In the genomic region with DNA sequence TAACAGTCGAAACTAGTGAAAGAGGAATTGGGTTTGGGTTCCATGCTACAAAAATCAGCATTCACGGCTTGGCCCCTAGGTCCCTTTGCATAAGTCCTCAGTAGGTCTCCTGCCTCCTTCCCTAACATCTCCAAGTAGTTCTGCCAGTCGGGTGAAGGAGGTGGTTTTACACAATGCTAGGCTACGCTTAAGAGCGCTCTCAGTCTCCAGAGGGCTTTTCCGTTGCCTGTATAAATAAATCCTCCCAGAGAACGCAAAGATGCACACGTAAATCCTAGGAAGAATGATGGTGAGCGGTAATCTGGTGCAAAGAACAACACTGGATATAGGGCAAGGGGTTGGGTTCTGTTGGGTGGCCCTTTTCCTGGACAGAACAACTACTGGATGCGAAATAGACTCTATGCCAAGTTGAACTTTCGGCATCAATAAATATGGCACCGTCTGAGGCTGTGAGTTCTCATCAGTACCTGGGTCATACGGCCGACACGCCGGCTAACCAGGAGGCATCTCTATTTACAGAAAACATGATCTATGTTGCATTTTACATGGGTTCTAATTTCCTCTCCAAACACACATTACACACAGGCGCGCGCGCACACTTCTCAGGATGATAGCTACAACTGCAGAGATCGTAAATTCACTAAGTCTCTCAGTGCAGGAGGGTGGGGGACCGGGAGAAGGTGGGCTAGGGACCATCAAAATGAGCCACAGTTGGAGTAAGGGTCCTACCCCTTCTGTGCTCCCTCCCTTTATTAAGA, we compare ENCODE assay signal across 8 cellular contexts.
DNase-seq lines count a peak whose midpoint lies in the region; ATAC-seq lines count a peak whose summit lies in the region.

No MANE protein-coding gene starts in this region.

- no peaks in the 10 kb centered on the region for H3K9me3 Mint-ChIP-seq in effector memory CD8-positive, alpha-beta T cell
- H3K9me3 Mint-ChIP-seq in memory B cell: no peaks in the 10 kb centered on the region

- no peak for ATAC-seq in effector memory CD8-positive, alpha-beta T cell (replicated peaks)
- ATAC-seq in memory B cell (ENCODE audit: low read depth) (no peak), GM21619 (IDR thresholded peaks at IDR 0.05; ENCODE audit: unreplicated experiment) (no peak)
- no peak for ATAC-seq in stimulated activated naive CD8-positive, alpha-beta T cell treated with anti-CD3 and anti-CD28 coated beads, Interleukin-15, Interleukin-2, amounts not matched to agents 100 U/mL and 50 U/mL, for 24 hours

- H3K36me3 Mint-ChIP-seq in effector memory CD8-positive, alpha-beta T cell (ENCODE audit: insufficient read depth): peaks cover 38% of the 10 kb centered on the region
- peaks cover 5% of the 10 kb centered on the region for H3K36me3 Mint-ChIP-seq in memory B cell

- H3K27ac Mint-ChIP-seq in effector memory CD8-positive, alpha-beta T cell: peak overlapping the region; percentile 96 to 99
- H3K27ac Mint-ChIP-seq in memory B cell: peak overlapping the region; percentile 97

- peak overlapping the region; percentile 86 to 90 for H3K4me3 Mint-ChIP-seq in effector memory CD8-positive, alpha-beta T cell
- H3K4me3 Mint-ChIP-seq in memory B cell: peak overlapping the region; percentile 95

- DNase-seq in DMS79 treated with DMSO at 0.1 percent for 48 hours (lab: John Stamatoyannopoulos, UW): peak; percentile 10
- peak; percentile 54 for DNase-seq in MV-4-11 (lab: John Stamatoyannopoulos, UW)
- peak; percentile 11 to 25 for DNase-seq in activated CD4-positive, alpha-beta T cell treated with anti-CD3 and anti-CD28 coated beads, Interleukin-2, amount 50 U/mL, for 24 hours (ENCODE audit: low read depth in 1 of 2, low spot score in 1 of 2)
- DNase-seq in effector memory CD8-positive, alpha-beta T cell: peak; percentile 21 to 30 (median 22)
- peak in 1 of 2 donors; percentile 13 for DNase-seq in memory B cell (ENCODE audit: low spot score in 2 of 2)
- DNase-seq in stimulated activated naive CD8-positive, alpha-beta T cell treated with anti-CD3 and anti-CD28 coated beads, Interleukin-15, Interleukin-2, amounts not matched to agents 100 U/mL and 50 U/mL, for 24 hours: peak; percentile 37
- no peak for DNase-seq in DMS153 (lab: John Stamatoyannopoulos, UW)

- H3K4me1 Mint-ChIP-seq in effector memory CD8-positive, alpha-beta T cell (ENCODE audit: low read depth in 2 of 2): peaks cover 24 to 33% of the 10 kb centered on the region in 2 donors
- H3K4me1 Mint-ChIP-seq in memory B cell: peaks cover 17% of the 10 kb centered on the region

- no peaks in the 10 kb centered on the region for H3K27me3 Mint-ChIP-seq in effector memory CD8-positive, alpha-beta T cell
- H3K27me3 Mint-ChIP-seq in memory B cell: no peaks in the 10 kb centered on the region
